18 cellular contexts compared by ENCODE assay signal in the genomic region with DNA sequence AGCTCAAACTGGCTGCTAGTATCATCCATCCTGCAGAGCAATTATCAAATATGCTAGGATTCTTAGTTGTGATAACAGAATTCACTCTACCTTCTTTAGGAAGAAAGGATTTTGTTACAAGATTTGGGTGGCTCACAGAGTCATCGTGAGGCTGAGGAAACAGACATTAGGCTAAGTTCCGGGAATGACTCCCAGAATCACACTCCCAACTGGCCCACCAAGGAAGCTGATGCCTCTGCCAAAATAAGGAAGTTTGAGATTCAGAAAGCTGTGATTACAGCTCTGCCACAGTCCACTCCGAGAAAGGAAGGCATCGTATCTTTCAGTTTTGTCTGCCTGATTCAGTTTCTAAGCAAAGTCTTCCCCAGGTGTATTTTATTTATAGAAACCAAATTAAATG. TPM values are rescaled to one million over a fixed set of nuclear protein-coding genes. Genes with fewer than 3 reads are reported as not detected.
DNase-seq lines count a peak whose midpoint lies in the region; ATAC-seq, FAIRE-seq and TF ChIP-seq lines count a peak whose summit lies in the region.
"Had no signal": no experiment of that assay in that cellular context is flagged by ENCODE, and none has a peak within 500 bp of the region (broad histone marks: within the 10 kb centered on the region; RNA-seq: fewer than 3 reads in every experiment).

No MANE protein-coding gene starts in this region.

- H3K36me3 Mint-ChIP-seq in GM23338 (ENCODE audit: low read depth) (no peaks in the 10 kb centered on the region), astrocyte (ENCODE audit: low read depth, unreplicated experiment) (no peaks in the 10 kb centered on the region)

- TF ChIP-seq CTCF in GM23338 (conservative IDR thresholded peaks at IDR 0.05; ENCODE audit: low read depth in 2 of 2) (no peak), astrocyte (IDR thresholded peaks at IDR 0.05; ENCODE audit: insufficient read depth, low read depth, low read length) (no peak), sigmoid colon (IDR thresholded peaks at IDR 0.05) (no peak)

- H3K4me2 ChIP-seq in GM23338, result no peak overlapping the region
- H3K4me2 ChIP-seq in astrocyte (ENCODE audit: low read length), result no peak overlapping the region
- H3K4me2 ChIP-seq: BLaER1 had no signal

- H3K4me1 ChIP-seq in GM23338 (ENCODE audit: insufficient read depth), result peaks cover 6% of the 10 kb centered on the region; the same call in 1 of the 2 replicates
- H3K4me1 ChIP-seq in astrocyte (ENCODE audit: insufficient read depth, low read length), result no peaks in the 10 kb centered on the region
- peaks cover 7% of the 10 kb centered on the region for H3K4me1 ChIP-seq in muscle layer of colon (ENCODE audit: insufficient read depth, low read length)
- peaks cover 0 to 15% (median 7%) of the 10 kb centered on the region in 4 donors for H3K4me1 ChIP-seq in sigmoid colon
- H3K4me1 ChIP-seq: BLaER1 had no signal

- H3K79me2 ChIP-seq in GM23338 (replicated peaks; ENCODE audit: insufficient read depth) (no peaks in the 10 kb centered on the region), astrocyte (ENCODE audit: insufficient read depth, low read length) (no peaks in the 10 kb centered on the region)

- FAIRE-seq in astrocyte (lab: Jason Lieb, UNC), result no peak
- FAIRE-seq: GM19239 had no signal

- no peaks in the 10 kb centered on the region for H3K9me2 ChIP-seq in GM23338 (ENCODE audit: insufficient read depth)

- no peak for TF ChIP-seq POLR2A in sigmoid colon (IDR thresholded peaks at IDR 0.05)

- peaks cover 9% of the 10 kb centered on the region; the same call in 2 of the 3 replicates for H3K4me1 Mint-ChIP-seq in GM23338
- no peaks in the 10 kb centered on the region for H3K4me1 Mint-ChIP-seq in astrocyte (ENCODE audit: low read depth, unreplicated experiment)
- H3K4me1 Mint-ChIP-seq: central memory CD8-positive, alpha-beta T cell had no signal

- ATAC-seq in GM23338, result no peak
- no peak for ATAC-seq in GM21737 (IDR thresholded peaks at IDR 0.05; ENCODE audit: unreplicated experiment)
- no peak for ATAC-seq in HG03565 (IDR thresholded peaks at IDR 0.05; ENCODE audit: unreplicated experiment)
- ATAC-seq: activated CD8-positive, alpha-beta T cell treated with anti-CD3 and anti-CD28 coated beads, Interleukin-2, amount 10 ng/mL, durations not matched to agents 7 days and 5 days had no signal

- H3K9me3 Mint-ChIP-seq in GM23338 (no peaks in the 10 kb centered on the region), astrocyte (ENCODE audit: unreplicated experiment) (no peaks in the 10 kb centered on the region)
- H3K9me3 Mint-ChIP-seq: central memory CD8-positive, alpha-beta T cell had no signal

- intact Hi-C loops in sigmoid colon (cut with DNase I), result no loop called here

- 66 to 70% methylated on average over 4 of the region's 4 CpGs for WGBS in sigmoid colon, 2 donors

- H3K27ac ChIP-seq in GM23338 (ENCODE audit: low read depth), result no peak overlapping the region
- no peak overlapping the region for H3K27ac ChIP-seq in astrocyte (ENCODE audit: low read depth, low read length)
- H3K27ac ChIP-seq in muscle layer of colon (ENCODE audit: low read depth, low read length), result peak overlapping the region; percentile 36
- peak overlapping the region in 1 of 4 donors; percentile 16 for H3K27ac ChIP-seq in sigmoid colon
- H3K27ac ChIP-seq: BLaER1, suprapubic skin, WERI-Rb-1 had no signal

- H3K27me3 ChIP-seq in GM23338 (ENCODE audit: insufficient read depth) (no peaks in the 10 kb centered on the region), astrocyte (ENCODE audit: insufficient read depth, low read length) (no peaks in the 10 kb centered on the region), muscle layer of colon (ENCODE audit: control insufficient read depth in 1 of 2, insufficient read depth in 2 of 2, low read length in 2 of 2) (no peaks in the 10 kb centered on the region), sigmoid colon (no peaks in the 10 kb centered on the region)
- H3K27me3 ChIP-seq: BLaER1, suprapubic skin had no signal

- H3F3A ChIP-seq in GM23338 (replicated peaks; ENCODE audit: low read depth), result no peaks in the 10 kb centered on the region

- TF ChIP-seq EP300 in sigmoid colon (IDR thresholded peaks at IDR 0.05), result no peak

- H3K27ac Mint-ChIP-seq in GM23338 (peak overlapping the region; percentile 63; the same call in 1 of the 2 replicates), astrocyte (ENCODE audit: unreplicated experiment) (no peak overlapping the region)
- H3K27ac Mint-ChIP-seq: activated CD8-positive, alpha-beta T cell treated with anti-CD3 and anti-CD28 coated beads, Interleukin-2, amount 10 ng/mL, durations not matched to agents 7 days and 5 days had no signal

- H4K20me1 ChIP-seq in GM23338 (replicated peaks; ENCODE audit: insufficient read depth) (no peaks in the 10 kb centered on the region), astrocyte (ENCODE audit: insufficient read depth, low read length) (no peaks in the 10 kb centered on the region)
- H4K20me1 ChIP-seq: BLaER1 had no signal

- H2AFZ ChIP-seq in GM23338 (peak overlapping the region; percentile 87), astrocyte (ENCODE audit: low read depth, low read length) (peak overlapping the region; percentile 16)

- H3K9ac ChIP-seq in astrocyte (ENCODE audit: low read length) (no peak overlapping the region), muscle layer of colon (ENCODE audit: low read length) (no peak overlapping the region)
- H3K9ac ChIP-seq: BLaER1 had no signal

- H3K4me3 ChIP-seq in GM23338 (no peak overlapping the region), astrocyte (ENCODE audit: insufficient read depth, low read depth, low read length) (no peak overlapping the region), muscle layer of colon (ENCODE audit: low read depth in 1 of 2, low read length in 2 of 2) (no peak overlapping the region), sigmoid colon (no peak overlapping the region)
- H3K4me3 ChIP-seq: BLaER1, suprapubic skin had no signal

- H3K9me3 ChIP-seq in astrocyte (ENCODE audit: insufficient read depth, low read depth, low read length), result no peaks in the 10 kb centered on the region
- no peaks in the 10 kb centered on the region for H3K9me3 ChIP-seq in muscle layer of colon (ENCODE audit: low read length)
- no peaks in the 10 kb centered on the region for H3K9me3 ChIP-seq in sigmoid colon
- H3K9me3 ChIP-seq: BLaER1, suprapubic skin had no signal

- no peak for DNase-seq in GM23338 (ENCODE audit: low spot score)
- DNase-seq in astrocyte (ENCODE audit: low read depth), result no peak
- DNase-seq in stromal cell of bone marrow (ENCODE audit: low read depth), result peak; percentile 24
- no peak for DNase-seq in sigmoid colon
- DNase-seq in DMS114 treated with DMSO at 0.1 percent for 48 hours (lab: John Stamatoyannopoulos, UW; ENCODE audit: unreplicated experiment), result no peak
- DNase-seq: activated CD8-positive, alpha-beta T cell treated with anti-CD3 and anti-CD28 coated beads, Interleukin-2, amount 10 ng/mL, durations not matched to agents 7 days and 5 days; DMS53; effector CD8-positive, alpha-beta T cell; NCI-H1092; NCI-H2171; WERI-Rb-1 had no signal

- H3K4me3 Mint-ChIP-seq in GM23338 (no peak overlapping the region), astrocyte (ENCODE audit: unreplicated experiment) (no peak overlapping the region)
- H3K4me3 Mint-ChIP-seq: activated CD8-positive, alpha-beta T cell treated with anti-CD3 and anti-CD28 coated beads, Interleukin-2, amount 10 ng/mL, durations not matched to agents 7 days and 5 days; central memory CD8-positive, alpha-beta T cell had no signal

- H3K27me3 Mint-ChIP-seq in GM23338 (ENCODE audit: insufficient read depth, low read depth, poor library complexity) (no peaks in the 10 kb centered on the region), astrocyte (ENCODE audit: low read depth, unreplicated experiment) (no peaks in the 10 kb centered on the region)

- H3K36me3 ChIP-seq in GM23338 (ENCODE audit: insufficient read depth), result no peaks in the 10 kb centered on the region
- H3K36me3 ChIP-seq in astrocyte (ENCODE audit: insufficient read depth, low read length), result no peaks in the 10 kb centered on the region
- H3K36me3 ChIP-seq in muscle layer of colon (ENCODE audit: insufficient read depth, low read length), result no peaks in the 10 kb centered on the region
- H3K36me3 ChIP-seq in sigmoid colon, result no peaks in the 10 kb centered on the region
- H3K36me3 ChIP-seq: BLaER1, suprapubic skin, WERI-Rb-1 had no signal

TF ChIP-seq in GM23338, 12 proteins besides CTCF, POLR2A, EP300 and RAD21 (continues in another document):
- TF ChIP-seq ZNF114 (CRISPR knock-in tag; IDR thresholded peaks at IDR 0.05), result no peak
- no peak for TF ChIP-seq EZH2phosphoT487 (IDR thresholded peaks at IDR 0.05; ENCODE audit: unreplicated experiment)
- TF ChIP-seq POLR2AphosphoS5 (IDR thresholded peaks at IDR 0.05; ENCODE audit: low read depth), result no peak
- TF ChIP-seq EZH2 (IDR thresholded peaks at IDR 0.05; ENCODE audit: low read depth, unreplicated experiment), result no peak
- TF ChIP-seq STAT1 (IDR thresholded peaks at IDR 0.05; ENCODE audit: unreplicated experiment), result no peak
- TF ChIP-seq, protein P1, sequence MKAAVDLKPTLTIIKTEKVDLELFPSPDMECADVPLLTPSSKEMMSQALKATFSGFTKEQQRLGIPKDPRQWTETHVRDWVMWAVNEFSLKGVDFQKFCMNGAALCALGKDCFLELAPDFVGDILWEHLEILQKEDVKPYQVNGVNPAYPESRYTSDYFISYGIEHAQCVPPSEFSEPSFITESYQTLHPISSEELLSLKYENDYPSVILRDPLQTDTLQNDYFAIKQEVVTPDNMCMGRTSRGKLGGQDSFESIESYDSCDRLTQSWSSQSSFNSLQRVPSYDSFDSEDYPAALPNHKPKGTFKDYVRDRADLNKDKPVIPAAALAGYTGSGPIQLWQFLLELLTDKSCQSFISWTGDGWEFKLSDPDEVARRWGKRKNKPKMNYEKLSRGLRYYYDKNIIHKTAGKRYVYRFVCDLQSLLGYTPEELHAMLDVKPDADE (IDR thresholded peaks at IDR 0.05), result no peak
- TF ChIP-seq NANOG (IDR thresholded peaks at IDR 0.05; ENCODE audit: borderline replicate concordance), result no peak

RNA-seq across cellular contexts. Expression of a gene that starts 50.6 kb away (rescaled TPM):
- total RNA-seq in GM23338 (2014; rRNA removed; shearing (Covaris generic)), result 9.9 and 20.5 TPM in 2 replicates
- 54.7 and 60.2 TPM in 2 replicates for polyA plus RNA-seq in GM23338 (2016; fragmentation: Nextera tagmentation; extraction: Ambion mirVana)
- total RNA-seq in astrocyte, result 25.6 and 26.1 TPM in 2 replicates
- 10 to 100 TPM; 22.4 to 36.0 (median 32.1) TPM for total RNA-seq in sigmoid colon
- polyA plus RNA-seq in sigmoid colon, result 10 to 100 TPM; 11.8 to 23.4 (median 20.1) TPM
